In the genomic region with DNA sequence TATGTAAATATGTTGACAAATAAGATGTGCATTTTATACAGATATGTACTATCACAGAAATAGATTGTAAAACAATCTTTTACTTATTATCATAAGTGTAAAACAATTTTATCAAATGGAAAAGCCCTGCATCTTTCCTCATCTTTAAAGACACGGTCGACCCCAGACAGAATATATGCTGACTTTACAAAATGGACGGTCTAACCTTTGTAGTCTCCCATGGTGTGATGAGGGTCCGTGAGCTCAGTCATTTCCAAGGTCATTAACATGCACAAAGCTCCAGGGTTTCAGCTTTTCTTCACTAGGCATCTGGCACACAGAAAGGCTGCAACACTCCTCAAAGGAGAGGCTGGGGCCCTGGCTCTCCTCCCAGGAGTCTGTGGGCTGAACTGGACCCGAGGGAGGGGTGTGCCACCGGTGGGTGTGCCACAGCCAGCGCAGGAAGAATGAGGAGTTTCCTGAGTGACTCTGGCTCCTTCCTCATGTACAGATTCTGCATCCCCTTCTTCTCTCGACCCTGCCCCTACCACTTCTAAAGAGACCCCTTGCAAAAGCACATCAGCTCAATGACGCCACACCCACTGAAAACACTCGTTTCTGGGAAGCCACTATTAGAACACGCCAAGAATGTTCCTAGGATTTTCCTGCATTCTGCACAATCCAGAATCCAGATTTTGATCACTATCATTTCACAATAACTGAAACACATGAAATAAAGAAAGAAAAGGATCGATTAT, we compare ENCODE assay signal across 1 cellular context.
A peak's percentile ranks its signal among the peaks of the same experiment; 100 is the strongest.
TF ChIP-seq lines count a peak whose summit lies in the region.

No MANE protein-coding gene starts in this region.

TF ChIP-seq in liver, 16 proteins besides CTCF, POLR2A, EP300 and RAD21:
- TF ChIP-seq, protein P1, sequence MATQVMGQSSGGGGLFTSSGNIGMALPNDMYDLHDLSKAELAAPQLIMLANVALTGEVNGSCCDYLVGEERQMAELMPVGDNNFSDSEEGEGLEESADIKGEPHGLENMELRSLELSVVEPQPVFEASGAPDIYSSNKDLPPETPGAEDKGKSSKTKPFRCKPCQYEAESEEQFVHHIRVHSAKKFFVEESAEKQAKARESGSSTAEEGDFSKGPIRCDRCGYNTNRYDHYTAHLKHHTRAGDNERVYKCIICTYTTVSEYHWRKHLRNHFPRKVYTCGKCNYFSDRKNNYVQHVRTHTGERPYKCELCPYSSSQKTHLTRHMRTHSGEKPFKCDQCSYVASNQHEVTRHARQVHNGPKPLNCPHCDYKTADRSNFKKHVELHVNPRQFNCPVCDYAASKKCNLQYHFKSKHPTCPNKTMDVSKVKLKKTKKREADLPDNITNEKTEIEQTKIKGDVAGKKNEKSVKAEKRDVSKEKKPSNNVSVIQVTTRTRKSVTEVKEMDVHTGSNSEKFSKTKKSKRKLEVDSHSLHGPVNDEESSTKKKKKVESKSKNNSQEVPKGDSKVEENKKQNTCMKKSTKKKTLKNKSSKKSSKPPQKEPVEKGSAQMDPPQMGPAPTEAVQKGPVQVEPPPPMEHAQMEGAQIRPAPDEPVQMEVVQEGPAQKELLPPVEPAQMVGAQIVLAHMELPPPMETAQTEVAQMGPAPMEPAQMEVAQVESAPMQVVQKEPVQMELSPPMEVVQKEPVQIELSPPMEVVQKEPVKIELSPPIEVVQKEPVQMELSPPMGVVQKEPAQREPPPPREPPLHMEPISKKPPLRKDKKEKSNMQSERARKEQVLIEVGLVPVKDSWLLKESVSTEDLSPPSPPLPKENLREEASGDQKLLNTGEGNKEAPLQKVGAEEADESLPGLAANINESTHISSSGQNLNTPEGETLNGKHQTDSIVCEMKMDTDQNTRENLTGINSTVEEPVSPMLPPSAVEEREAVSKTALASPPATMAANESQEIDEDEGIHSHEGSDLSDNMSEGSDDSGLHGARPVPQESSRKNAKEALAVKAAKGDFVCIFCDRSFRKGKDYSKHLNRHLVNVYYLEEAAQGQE (IDR thresholded peaks at IDR 0.05): no peak
- TF ChIP-seq GABPA (IDR thresholded peaks at IDR 0.05 in 1 of 2, conservative IDR thresholded peaks at IDR 0.05 in 1 of 2) (no peak), HNF4G (IDR thresholded peaks at IDR 0.05) (no peak), JUND (IDR thresholded peaks at IDR 0.05) (no peak), EGR1 (IDR thresholded peaks at IDR 0.05; ENCODE audit: low read depth in 2 of 2) (peak in 1 of 2 donors; percentile 11), RXRA (IDR thresholded peaks at IDR 0.05) (peak in 1 of 2 donors; percentile 34)
TF ChIP-seq in liver: peak in this region for 2.
